Comparison of ENCODE assay signal across 22 cellular contexts in the genomic region with DNA sequence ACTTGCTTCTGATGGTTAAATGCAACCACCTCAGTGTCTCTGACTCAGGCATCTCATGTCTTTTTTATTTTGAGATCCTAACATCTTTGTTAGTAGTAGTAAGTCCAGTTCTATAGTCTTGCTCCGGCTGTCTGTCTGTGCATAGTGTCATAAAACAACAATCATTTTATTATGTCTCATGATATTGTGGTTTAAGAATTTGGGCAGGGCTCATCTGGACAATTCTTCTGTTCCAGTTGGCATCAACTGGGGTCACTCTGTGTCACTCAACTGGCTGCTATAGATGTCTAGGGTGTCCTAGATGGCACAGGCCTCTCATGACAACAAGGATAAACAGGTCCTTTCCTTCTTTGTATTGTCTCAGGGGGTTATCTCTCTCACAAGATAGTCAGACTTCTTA.
DNase-seq lines count a peak whose midpoint lies in the region; ATAC-seq, FAIRE-seq and TF ChIP-seq lines count a peak whose summit lies in the region.
"Had no signal": no experiment of that assay in that cellular context is flagged by ENCODE, and none has a peak within 500 bp of the region (broad histone marks: within the 10 kb centered on the region; RNA-seq: fewer than 3 reads in every experiment).

No MANE protein-coding gene starts in this region.

- H3K27ac Mint-ChIP-seq in GM23338 = no peak overlapping the region
- H3K27ac Mint-ChIP-seq in astrocyte (ENCODE audit: unreplicated experiment) = peak overlapping the region; percentile 99
- H3K27ac Mint-ChIP-seq: CD4-positive, alpha-beta memory T cell had no signal

- DNase-seq in GM23338 (ENCODE audit: low spot score) (no peak), astrocyte (ENCODE audit: low read depth) (peak; percentile 4), myocyte (ENCODE audit: low read depth) (peak; percentile 76), posterior vena cava (ENCODE audit: low spot score) (no peak), sigmoid colon (no peak), HAP-1 (ENCODE audit: low spot score in 2 of 2) (no peak)
- DNase-seq in activated CD4-positive, alpha-beta T cell treated with anti-CD3 and anti-CD28 coated beads, Interleukin-2, amount 50 U/mL, for 1 hour = no peak
- DNase-seq: ACHN; Caco-2; CD4-positive, alpha-beta memory T cell; DMS 273 treated with DMSO at 0.1 percent for 48 hours; DMS79 treated with DMSO at 0.1 percent for 48 hours; NCI-H1092; NCI-H1436; NCI-H187 treated with DMSO at 0.1 percent for 48 hours; NCI-H748 treated with DMSO at 0.1 percent for 48 hours; SHP77 treated with DMSO at 0.1 percent for 48 hours had no signal

- H3K36me3 ChIP-seq in GM23338 (ENCODE audit: insufficient read depth) = no peaks in the 10 kb centered on the region
- H3K36me3 ChIP-seq in astrocyte (ENCODE audit: insufficient read depth, low read length) = no peaks in the 10 kb centered on the region
- H3K36me3 ChIP-seq in skeletal muscle satellite cell (ENCODE audit: insufficient read depth, low read length) = no peaks in the 10 kb centered on the region
- H3K36me3 ChIP-seq in sigmoid colon = no peaks in the 10 kb centered on the region
- H3K36me3 ChIP-seq in HAP-1 (replicated peaks) = no peaks in the 10 kb centered on the region
- H3K36me3 ChIP-seq: BLaER1 treated with 17β-estradiol and CSF1 and Interleukin-3, amounts not matched to agents 10 nM and 100 nM had no signal

- H3K4me3 Mint-ChIP-seq in GM23338 = no peak overlapping the region
- no peak overlapping the region for H3K4me3 Mint-ChIP-seq in astrocyte (ENCODE audit: unreplicated experiment)
- H3K4me3 Mint-ChIP-seq: CD4-positive, alpha-beta memory T cell had no signal

- H3K36me3 Mint-ChIP-seq in GM23338 (ENCODE audit: low read depth) = no peaks in the 10 kb centered on the region
- H3K36me3 Mint-ChIP-seq in astrocyte (ENCODE audit: low read depth, unreplicated experiment) = peaks cover 1% of the 10 kb centered on the region
- H3K36me3 Mint-ChIP-seq: CD4-positive, alpha-beta memory T cell had no signal

- no peak for TF ChIP-seq POLR2A in sigmoid colon (IDR thresholded peaks at IDR 0.05)

- H3K4me3 ChIP-seq in GM23338 = no peak overlapping the region
- H3K4me3 ChIP-seq in astrocyte (ENCODE audit: insufficient read depth, low read depth, low read length) = no peak overlapping the region
- no peak overlapping the region for H3K4me3 ChIP-seq in skeletal muscle satellite cell (ENCODE audit: low read length)
- no peak overlapping the region for H3K4me3 ChIP-seq in sigmoid colon
- H3K4me3 ChIP-seq in HAP-1 = no peak overlapping the region
- H3K4me3 ChIP-seq: BLaER1 treated with 17β-estradiol and CSF1 and Interleukin-3, amounts not matched to agents 10 nM and 100 nM; K562 had no signal

- ATAC-seq in GM23338 = no peak
- ATAC-seq: K562 had no signal

- H3K9me3 ChIP-seq in astrocyte (ENCODE audit: insufficient read depth, low read depth, low read length) (no peaks in the 10 kb centered on the region), skeletal muscle satellite cell (replicated peaks; ENCODE audit: low read length) (no peaks in the 10 kb centered on the region), sigmoid colon (no peaks in the 10 kb centered on the region), HAP-1 (no peaks in the 10 kb centered on the region)
- H3K9me3 ChIP-seq: Caco-2 had no signal

- H3F3A ChIP-seq in GM23338 (replicated peaks; ENCODE audit: low read depth) = no peaks in the 10 kb centered on the region

- 37 to 72% methylated on average over 1 of the region's 1 CpG for WGBS in sigmoid colon, 2 donors

- H3K79me2 ChIP-seq in GM23338 (replicated peaks; ENCODE audit: insufficient read depth) (no peaks in the 10 kb centered on the region), astrocyte (ENCODE audit: insufficient read depth, low read length) (no peaks in the 10 kb centered on the region)

- peaks cover 19% of the 10 kb centered on the region for H3K4me1 Mint-ChIP-seq in GM23338
- peaks cover 41% of the 10 kb centered on the region for H3K4me1 Mint-ChIP-seq in astrocyte (ENCODE audit: low read depth, unreplicated experiment)
- H3K4me1 Mint-ChIP-seq: CD4-positive, alpha-beta memory T cell had no signal

- H3K27me3 Mint-ChIP-seq in GM23338 (ENCODE audit: insufficient read depth, low read depth, poor library complexity) (no peaks in the 10 kb centered on the region), astrocyte (ENCODE audit: low read depth, unreplicated experiment) (no peaks in the 10 kb centered on the region)
- H3K27me3 Mint-ChIP-seq: CD4-positive, alpha-beta memory T cell had no signal

- no peaks in the 10 kb centered on the region for H4K20me1 ChIP-seq in GM23338 (replicated peaks; ENCODE audit: insufficient read depth)
- no peaks in the 10 kb centered on the region for H4K20me1 ChIP-seq in astrocyte (ENCODE audit: insufficient read depth, low read length)
- H4K20me1 ChIP-seq: BLaER1 treated with 17β-estradiol and CSF1 and Interleukin-3, amounts not matched to agents 10 nM and 100 nM had no signal

- TF ChIP-seq CTCF in GM23338 (conservative IDR thresholded peaks at IDR 0.05; ENCODE audit: low read depth in 2 of 2) = no peak
- TF ChIP-seq CTCF in astrocyte (IDR thresholded peaks at IDR 0.05; ENCODE audit: insufficient read depth, low read depth, low read length) = no peak
- TF ChIP-seq CTCF in sigmoid colon (IDR thresholded peaks at IDR 0.05) = no peak

- H3K9ac ChIP-seq in astrocyte (ENCODE audit: low read length) = no peak overlapping the region
- peak overlapping the region; percentile 75 for H3K9ac ChIP-seq in skeletal muscle satellite cell (ENCODE audit: low read depth, low read length)
- H3K9ac ChIP-seq: BLaER1 treated with 17β-estradiol and CSF1 and Interleukin-3, amounts not matched to agents 10 nM and 100 nM had no signal

- intact Hi-C loops in posterior vena cava (cut with DNase I) (no loop called here), sigmoid colon (cut with DNase I) (no loop called here)

- H3K27ac ChIP-seq in GM23338 (ENCODE audit: low read depth) = no peak overlapping the region
- peak overlapping the region; percentile 97 for H3K27ac ChIP-seq in astrocyte (ENCODE audit: low read depth, low read length)
- H3K27ac ChIP-seq in sigmoid colon = no peak overlapping the region
- H3K27ac ChIP-seq: BLaER1 treated with 17β-estradiol and CSF1 and Interleukin-3, amounts not matched to agents 10 nM and 100 nM; RWPE1 had no signal

- in situ Hi-C loops in HAP-1 (cut with MboI; ENCODE audit: low sequenced_read_pairs) = no loop called here

- H3K9me3 Mint-ChIP-seq in GM23338 (no peaks in the 10 kb centered on the region), astrocyte (ENCODE audit: unreplicated experiment) (peaks cover 3% of the 10 kb centered on the region)

- TF ChIP-seq EP300 in sigmoid colon (IDR thresholded peaks at IDR 0.05) = no peak

- H2AFZ ChIP-seq in GM23338 = no peak overlapping the region
- H2AFZ ChIP-seq in astrocyte (ENCODE audit: low read depth, low read length) = no peak overlapping the region

- H3K4me1 ChIP-seq in GM23338 (ENCODE audit: insufficient read depth) (peaks cover 8% of the 10 kb centered on the region; the same call in 1 of the 2 replicates), astrocyte (ENCODE audit: insufficient read depth, low read length) (peaks cover 41% of the 10 kb centered on the region), skeletal muscle satellite cell (ENCODE audit: control insufficient read depth, insufficient read depth, low read length) (peaks cover 43% of the 10 kb centered on the region), sigmoid colon (no peaks in the 10 kb centered on the region), HAP-1 (no peaks in the 10 kb centered on the region)
- H3K4me1 ChIP-seq: BLaER1 treated with 17β-estradiol and CSF1 and Interleukin-3, amounts not matched to agents 10 nM and 100 nM; Caco-2 had no signal

- H3K4me2 ChIP-seq in GM23338 (peak overlapping the region; percentile 45), astrocyte (ENCODE audit: low read length) (no peak overlapping the region), skeletal muscle satellite cell (ENCODE audit: low read length) (peak overlapping the region; percentile 71)
- H3K4me2 ChIP-seq: BLaER1 treated with 17β-estradiol and CSF1 and Interleukin-3, amounts not matched to agents 10 nM and 100 nM had no signal

- peak; percentile 9 for FAIRE-seq in astrocyte (lab: Jason Lieb, UNC)
- FAIRE-seq: GM12891, K562 had no signal

- H3K27me3 ChIP-seq in GM23338 (ENCODE audit: insufficient read depth) (no peaks in the 10 kb centered on the region), astrocyte (ENCODE audit: insufficient read depth, low read length) (no peaks in the 10 kb centered on the region), skeletal muscle satellite cell (ENCODE audit: control insufficient read depth, insufficient read depth, low read length) (no peaks in the 10 kb centered on the region), sigmoid colon (no peaks in the 10 kb centered on the region), HAP-1 (ENCODE audit: low read depth) (no peaks in the 10 kb centered on the region)
- H3K27me3 ChIP-seq: BLaER1 treated with 17β-estradiol and CSF1 and Interleukin-3, amounts not matched to agents 10 nM and 100 nM had no signal

- H3K9me2 ChIP-seq in GM23338 (ENCODE audit: insufficient read depth) = peaks cover 10% of the 10 kb centered on the region; the same call in 1 of the 2 replicates

TF ChIP-seq in GM23338, 12 proteins besides CTCF, POLR2A, EP300 and RAD21 (continues in another document):
- TF ChIP-seq REST (IDR thresholded peaks at IDR 0.05; ENCODE audit: unreplicated experiment) (no peak), ZNF114 (CRISPR knock-in tag; IDR thresholded peaks at IDR 0.05) (no peak), POLR2AphosphoS5 (IDR thresholded peaks at IDR 0.05; ENCODE audit: low read depth) (no peak)

Comparison
In these comparisons a context has a peak if more than half of its experiments do, and no peak if none do; other contexts are left out.
1. DNase-seq: peak in astrocyte (single experiment) and myocyte (single experiment); none in GM23338 (single experiment), activated CD4-positive, alpha-beta T cell treated with anti-CD3 and anti-CD28 coated beads, Interleukin-2, amount 50 U/mL, for 1 hour (single experiment), posterior vena cava (single experiment), sigmoid colon (single experiment) and HAP-1 (0 of 2).